Comparison of ENCODE assay signal across 8 cellular contexts in the genomic region with DNA sequence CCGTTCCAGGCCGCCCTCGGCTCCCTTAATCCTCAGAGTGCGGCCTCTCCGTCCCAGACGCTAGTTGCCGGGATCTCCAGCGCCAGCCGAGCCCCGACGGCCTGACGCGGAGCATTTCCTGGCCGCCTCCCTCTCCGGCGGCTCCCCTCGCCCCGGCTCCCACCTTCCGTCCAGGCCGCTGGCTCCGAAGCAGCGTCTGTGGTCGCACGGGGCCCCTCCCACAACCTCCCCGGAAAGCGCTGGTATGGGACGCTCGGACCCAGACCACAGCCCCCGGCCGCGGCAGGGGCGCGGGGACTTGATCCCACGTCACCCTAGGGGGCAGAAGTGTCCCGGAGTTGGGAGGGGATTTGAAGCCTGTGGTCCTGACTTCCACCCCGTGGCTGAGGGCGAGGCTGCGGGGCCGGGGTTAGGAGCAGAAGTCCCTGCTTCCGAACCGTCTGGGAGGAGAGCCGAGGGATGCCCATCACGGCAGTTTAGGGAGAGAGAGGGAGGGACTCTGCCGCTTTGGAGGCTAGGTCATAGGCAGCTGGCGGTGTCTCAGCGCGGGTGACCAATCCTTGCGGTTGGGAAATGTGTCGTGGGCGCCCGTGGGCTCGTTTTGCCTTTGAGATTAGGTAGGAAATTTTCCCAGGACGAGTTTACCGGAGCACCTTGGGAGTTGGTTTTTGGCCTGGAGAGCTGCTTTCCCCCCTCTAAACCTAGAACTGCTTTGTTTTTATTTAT. TPM values are rescaled to one million over a fixed set of nuclear protein-coding genes. Genes with fewer than 3 reads are reported as not detected.
DNase-seq lines count a peak whose midpoint lies in the region; ATAC-seq and TF ChIP-seq lines count a peak whose summit lies in the region.
"Not testable (repeated sequence)": the region's sequence is repeated elsewhere in the genome, so short reads cannot be mapped to it uniquely, and the experiment has no call there.

No MANE protein-coding gene starts in this region.

- H3K27ac Mint-ChIP-seq in nephron: peak overlapping the region; percentile 50 to 95 (median 95)
- peak overlapping the region; percentile 82 for H3K27ac Mint-ChIP-seq in stimulated activated naive CD8-positive, alpha-beta T cell treated with anti-CD3 and anti-CD28 coated beads, Interleukin-15, Interleukin-2, amounts not matched to agents 100 ng/mL and 50 ng/mL, for 24 hours

- not testable (repeated sequence) for H3K27me3 Mint-ChIP-seq in nephron (ENCODE audit: low read depth); stimulated activated naive CD8-positive, alpha-beta T cell treated with anti-CD3 and anti-CD28 coated beads, Interleukin-15, Interleukin-2, amounts not matched to agents 100 ng/mL and 50 ng/mL, for 24 hours

- H3K4me1 Mint-ChIP-seq in nephron: peaks cover 11% of the 10 kb centered on the region
- peaks cover 59% of the 10 kb centered on the region for H3K4me1 Mint-ChIP-seq in stimulated activated naive CD8-positive, alpha-beta T cell treated with anti-CD3 and anti-CD28 coated beads, Interleukin-15, Interleukin-2, amounts not matched to agents 100 ng/mL and 50 ng/mL, for 24 hours (ENCODE audit: low read depth)

- peak; percentile 27 for ATAC-seq in GM21737 (IDR thresholded peaks at IDR 0.05; ENCODE audit: unreplicated experiment)

- H3K4me3 Mint-ChIP-seq in nephron: peak overlapping the region; percentile 92 to 94 (median 93)
- H3K4me3 Mint-ChIP-seq in stimulated activated naive CD8-positive, alpha-beta T cell treated with anti-CD3 and anti-CD28 coated beads, Interleukin-15, Interleukin-2, amounts not matched to agents 100 ng/mL and 50 ng/mL, for 24 hours: peak overlapping the region; percentile 94

- not testable (repeated sequence) for TF ChIP-seq CTCF in nephron (IDR thresholded peaks at IDR 0.05; ENCODE audit: unreplicated experiment in 3 of 3)

- H3K9me3 Mint-ChIP-seq in nephron; stimulated activated naive CD8-positive, alpha-beta T cell treated with anti-CD3 and anti-CD28 coated beads, Interleukin-15, Interleukin-2, amounts not matched to agents 100 ng/mL and 50 ng/mL, for 24 hours: not testable (repeated sequence)

- DNase-seq in Daoy (ENCODE audit: low read depth): peak; percentile 76
- DNase-seq in HuH-7 (ENCODE audit: low spot score): peak; percentile 82
- peak; percentile 70 for DNase-seq in SK-N-DZ (ENCODE audit: low spot score)
- DNase-seq in activated naive CD4-positive, alpha-beta T cell treated with anti-CD3 and anti-CD28 coated beads, Interleukin-2, amount 50 U/mL, for 16 hours: peak; percentile 38
- DNase-seq in germinal center (ENCODE audit: low spot score): peak; percentile 56

- H3K36me3 Mint-ChIP-seq in nephron (ENCODE audit: low read depth): peaks cover 12% of the 10 kb centered on the region
- H3K36me3 Mint-ChIP-seq in stimulated activated naive CD8-positive, alpha-beta T cell treated with anti-CD3 and anti-CD28 coated beads, Interleukin-15, Interleukin-2, amounts not matched to agents 100 ng/mL and 50 ng/mL, for 24 hours (ENCODE audit: low read depth): not testable (repeated sequence)

RNA-seq across cellular contexts. Expression of a gene that starts 0.6 kb away (rescaled TPM):
- 52.6 and 55.0 TPM in 2 replicates for total RNA-seq in Daoy (2014; rRNA removed; shearing (Covaris generic))
- 12.6 and 15.3 TPM in 2 replicates for polyA plus RNA-seq in SK-N-DZ (2014; cell fraction: cytosol; rRNA removed)
- 14.3 and 15.2 TPM in 2 replicates for polyA plus RNA-seq in SK-N-DZ (2014; cell fraction: nucleus; rRNA removed)

Comparison
In these comparisons a context has a peak if more than half of its experiments do, and no peak if none do; other contexts are left out.
1. Peak in every context shown above with its lines: DNase-seq and ATAC-seq.